ENCODE assay signal across 16 cellular contexts in the genomic region with DNA sequence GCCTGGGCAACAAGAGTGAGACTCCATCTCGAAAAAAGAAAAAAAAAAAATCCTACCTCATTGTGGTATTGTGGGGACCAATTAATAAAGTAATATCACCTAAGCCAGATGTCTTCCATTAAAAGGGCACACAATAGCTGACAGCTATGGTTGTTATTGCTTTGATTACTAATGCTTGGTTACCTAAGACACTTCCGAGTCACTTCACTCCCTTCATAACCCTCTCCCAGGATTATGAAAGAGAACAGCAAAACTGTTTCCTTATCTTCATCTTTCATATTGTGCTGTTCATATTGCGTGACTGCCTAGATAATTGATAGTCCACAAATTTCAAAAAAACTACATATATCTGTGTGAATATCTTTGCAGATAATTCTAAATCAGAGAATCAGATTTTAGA. TPM values are rescaled to one million over a fixed set of nuclear protein-coding genes. Genes with fewer than 3 reads are reported as not detected.
DNase-seq lines count a peak whose midpoint lies in the region; ATAC-seq and TF ChIP-seq lines count a peak whose summit lies in the region.
"Had no signal": no experiment of that assay in that cellular context is flagged by ENCODE, and none has a peak within 500 bp of the region (broad histone marks: within the 10 kb centered on the region; RNA-seq: fewer than 3 reads in every experiment).

No MANE protein-coding gene starts in this region.

- no peak overlapping the region for H2AFZ ChIP-seq in GM23248
- no peak overlapping the region for H2AFZ ChIP-seq in osteoblast (ENCODE audit: low read length)

- H3K27ac ChIP-seq in GM23248 (peak overlapping the region; percentile 25; the same call in 1 of the 2 replicates), Panc1 (ENCODE audit: low read length) (0 out of 2 replicates have a peak overlapping the region, but pooled peaks have one; percentile 14), osteoblast (ENCODE audit: low read depth, low read length) (peak overlapping the region; percentile 49)
- H3K27ac ChIP-seq: cardiac muscle cell, heart right ventricle, stomach had no signal

- H4K20me1 ChIP-seq in GM23248 (ENCODE audit: insufficient read depth) (no peaks in the 10 kb centered on the region), osteoblast (ENCODE audit: insufficient read depth, low read length) (no peaks in the 10 kb centered on the region)

- 52 to 53% methylated on average over 3 of the region's 3 CpGs for whole genome bisulfite sequencing in GM23248 (ENCODE audit: low coverage in 1 of 2, low lambda C conversion rate in 2 of 2, missing lambda C conversion rate in 2 of 2), 2 experiments

- H3K4me3 ChIP-seq in GM23248, result no peak overlapping the region
- H3K4me3 ChIP-seq in Panc1 (ENCODE audit: low read depth in 2 of 2, low read length in 2 of 2), result no peak overlapping the region
- no peak overlapping the region for H3K4me3 ChIP-seq in osteoblast (ENCODE audit: insufficient read depth, low read length)
- H3K4me3 ChIP-seq: cardiac muscle cell, heart right ventricle, stomach had no signal

- ATAC-seq in Panc1 (no peak), esophagus mucosa (peak; percentile 64)
- ATAC-seq: activated CD8-positive, alpha-beta memory T cell treated with anti-CD3 and anti-CD28 coated beads, Interleukin-2, amount 10 ng/mL, durations not matched to agents 7 days and 5 days had no signal

- CTCF ChIA-PET in Panc1 (lab: Charles Lee), result no interaction called here

- no peaks in the 10 kb centered on the region for H3K9me2 ChIP-seq in GM23248 (ENCODE audit: insufficient read depth)

- no peak overlapping the region for H3K9ac ChIP-seq in GM23248

- BruUV-seq in Panc1 (replicated peaks; lab: Mats Ljungman, UMichigan), result no TSS peak

- in situ Hi-C loops in GM23248 (cut with MboI) (no loop called here), Panc1 (cut with HindIII; ENCODE audit: low pct_unique_long_range_greater_than_20kb, low sequenced_read_pairs) (no loop called here)

- intact Hi-C loops in Panc1 (cut with micrococcal nuclease; ENCODE audit: unreplicated experiment), result no loop called here

- H3K9me3 ChIP-seq in GM23248 (ENCODE audit: low read depth), result no peaks in the 10 kb centered on the region
- no peaks in the 10 kb centered on the region for H3K9me3 ChIP-seq in Panc1 (ENCODE audit: control insufficient read depth, insufficient read depth, low read depth, low read length)
- no peaks in the 10 kb centered on the region for H3K9me3 ChIP-seq in osteoblast (ENCODE audit: low read depth, low read length)
- H3K9me3 ChIP-seq: heart right ventricle, stomach had no signal

- H3K4me2 ChIP-seq in GM23248 (ENCODE audit: unreplicated experiment), result peak overlapping the region; percentile 34
- no peak overlapping the region for H3K4me2 ChIP-seq in osteoblast (ENCODE audit: insufficient read depth, low read length)

- TF ChIP-seq CTCF in Panc1 (IDR thresholded peaks at IDR 0.05) (no peak), osteoblast (IDR thresholded peaks at IDR 0.05; ENCODE audit: extremely low read depth, low read depth, low read length) (no peak)

- H3K27me3 ChIP-seq in GM23248 (replicated peaks; ENCODE audit: insufficient read depth) (no peaks in the 10 kb centered on the region), Panc1 (ENCODE audit: control insufficient read depth, insufficient read depth, low read length) (no peaks in the 10 kb centered on the region), osteoblast (ENCODE audit: insufficient read depth, low read length) (no peaks in the 10 kb centered on the region)
- H3K27me3 ChIP-seq: cardiac muscle cell, heart right ventricle had no signal

- POLR2A ChIA-PET in Panc1 (lab: Charles Lee), result no interaction called here

- no peaks in the 10 kb centered on the region for H3F3A ChIP-seq in GM23248 (ENCODE audit: insufficient read depth)

- H3K36me3 ChIP-seq in GM23248 (ENCODE audit: low read depth) (no peaks in the 10 kb centered on the region), Panc1 (ENCODE audit: control insufficient read depth, insufficient read depth, low read length) (no peaks in the 10 kb centered on the region), osteoblast (ENCODE audit: insufficient read depth, low read length) (no peaks in the 10 kb centered on the region)
- H3K36me3 ChIP-seq: cardiac muscle cell, heart right ventricle, stomach had no signal

- DNase-seq in GM23248 (peak; percentile 67), Panc1 (ENCODE audit: low read depth, low spot score) (no peak), osteoblast (ENCODE audit: insufficient read length, low spot score, missing footprints) (no peak), NCI-H446 (lab: John Stamatoyannopoulos, UW) (no peak), putamen (ENCODE audit: low spot score) (no peak), midbrain (lab: John Stamatoyannopoulos, UW) (no peak)
- DNase-seq: activated CD4-positive, CD25-positive, alpha-beta regulatory T cell treated with anti-CD3 and anti-CD28 coated beads, Interleukin-2, amount 50 U/mL, for 72 hours; activated CD8-positive, alpha-beta memory T cell treated with anti-CD3 and anti-CD28 coated beads, Interleukin-2, amount 10 ng/mL, durations not matched to agents 7 days and 5 days; activated naive CD4-positive, alpha-beta T cell treated with Interleukin-2 at 50 U/mL for 16 hours; endodermal cell; H9; heart right ventricle; NCI-H2029; stomach had no signal

- H3K4me1 ChIP-seq in GM23248 (ENCODE audit: insufficient read depth) (peaks cover 11% of the 10 kb centered on the region), Panc1 (ENCODE audit: control insufficient read depth, insufficient read depth, low read length) (peaks cover 9% of the 10 kb centered on the region), osteoblast (ENCODE audit: insufficient read depth, low read length) (peaks cover 15% of the 10 kb centered on the region)
- H3K4me1 ChIP-seq: stomach had no signal

- H3K79me2 ChIP-seq in GM23248 (ENCODE audit: insufficient read depth) (no peaks in the 10 kb centered on the region), osteoblast (ENCODE audit: insufficient read depth, low read length) (no peaks in the 10 kb centered on the region)

RNA-seq across cellular contexts. Expression of a gene that starts 10.3 kb away (rescaled TPM):
- total RNA-seq in GM23248 (2014; rRNA removed; shearing (Covaris generic)), result 35.5 and 35.9 TPM in 2 replicates
- polyA plus RNA-seq in GM23248 (2016; fragmentation: Nextera tagmentation; extraction: Ambion mirVana), result 46.7 and 46.8 TPM in 2 replicates
- total RNA-seq in Panc1 (2021; ENCODE audit: unreplicated experiment) (145 TPM), esophagus mucosa (61.5 TPM), osteoblast (35.5 and 43.3 TPM in 2 replicates)
- polyA plus RNA-seq in Panc1 (2012; ENCODE audit: insufficient read length), result 67.9 TPM

RNA-seq across cellular contexts. Expression of a gene that starts 27.8 kb away (rescaled TPM):
- 18.3 and 20.2 TPM in 2 replicates for total RNA-seq in GM23248 (2014; rRNA removed; shearing (Covaris generic))
- polyA plus RNA-seq in GM23248 (2016; fragmentation: Nextera tagmentation; extraction: Ambion mirVana), result 14.9 and 16.1 TPM in 2 replicates
- 16.5 TPM for total RNA-seq in Panc1 (2021; ENCODE audit: unreplicated experiment)
- 6.5 TPM for polyA plus RNA-seq in Panc1 (2012; ENCODE audit: insufficient read length)
- 3.6 TPM for total RNA-seq in esophagus mucosa
- total RNA-seq in osteoblast, result 14.7 and 18.8 TPM in 2 replicates
